27 cellular contexts compared by ENCODE assay signal in genomic region chr16:22213236-22213635, GRCh38. TPM values are rescaled to one million over a fixed set of nuclear protein-coding genes. Genes with fewer than 3 reads are reported as not detected.
"Had no signal": no experiment of that assay in that cellular context is flagged by ENCODE, and none has a peak within 500 bp of the region (broad histone marks: within the 10 kb centered on the region; RNA-seq: fewer than 3 reads in every experiment).

No MANE protein-coding gene starts in this region.

- DNase-seq: activated CD4-positive, alpha-beta T cell treated with anti-CD3 and anti-CD28 coated beads, Interleukin-2, amount 10 ng/mL, durations not matched to agents 7 days and 5 days; activated CD4-positive, CD25-positive, alpha-beta regulatory T cell treated with anti-CD3 and anti-CD28 coated beads, Interleukin-2, amount 50 U/mL, for 72 hours; activated naive CD4-positive, alpha-beta T cell; activated naive CD8-positive, alpha-beta T cell treated with anti-CD3 and anti-CD28 coated beads, Interleukin-2, amount 10 ng/mL, durations not matched to agents 7 days and 5 days; activated T-cell treated with anti-CD3 and anti-CD28 coated beads, Interleukin-2, amount 50 U/mL, for 24 hours; amniotic stem cell; cerebellar nuclear complex; islet precursor cell; left cardiac atrium; nephron progenitor cell; nucleus accumbens; stimulated activated CD4-positive, alpha-beta T cell treated with anti-CD3 and anti-CD28 coated beads, Interleukin-2, amount 100 ng/mL, for 48 hours; stimulated activated CD8-positive, alpha-beta memory T cell treated with anti-CD3 and anti-CD28 coated beads, Interleukin-4, amount 100 ng/mL, for 48 hours; stimulated activated naive CD4-positive, alpha-beta T cell; upper lobe of right lung had no signal

- H3K79me2 ChIP-seq: parathyroid adenoma had no signal

- H3K27ac Mint-ChIP-seq: activated naive CD8-positive, alpha-beta T cell treated with anti-CD3 and anti-CD28 coated beads, Interleukin-2, amount 10 ng/mL, durations not matched to agents 7 days and 5 days; activated T-cell treated with anti-CD3 and anti-CD28 coated beads, Interleukin-2, amount 50 U/mL, for 24 hours; memory B cell had no signal

- H3K4me3 Mint-ChIP-seq: activated CD4-positive, alpha-beta T cell treated with anti-CD3 and anti-CD28 coated beads, Interleukin-2, amount 10 ng/mL, durations not matched to agents 7 days and 5 days; activated naive CD8-positive, alpha-beta T cell treated with anti-CD3 and anti-CD28 coated beads, Interleukin-2, amount 10 ng/mL, durations not matched to agents 7 days and 5 days; activated T-cell treated with anti-CD3 and anti-CD28 coated beads, Interleukin-2, amount 50 U/mL, for 24 hours; memory B cell; nephron progenitor cell had no signal

- H2AFZ ChIP-seq: parathyroid adenoma had no signal

- H3K4me3 ChIP-seq: breast epithelium, coronary artery, esophagus muscularis mucosa, heart left ventricle, thoracic aorta, upper lobe of right lung had no signal

- H3K27ac ChIP-seq: breast epithelium, esophagus muscularis mucosa, parathyroid adenoma, upper lobe of right lung had no signal

- H3K27me3 ChIP-seq: breast epithelium, esophagus muscularis mucosa, heart left ventricle, upper lobe of right lung had no signal

- H3K4me1 ChIP-seq: parathyroid adenoma had no signal

- H3K36me3 ChIP-seq: breast epithelium, thoracic aorta had no signal

- H3K9me3 Mint-ChIP-seq: activated CD4-positive, alpha-beta T cell treated with anti-CD3 and anti-CD28 coated beads, Interleukin-2, amount 10 ng/mL, durations not matched to agents 7 days and 5 days; activated naive CD8-positive, alpha-beta T cell treated with anti-CD3 and anti-CD28 coated beads, Interleukin-2, amount 10 ng/mL, durations not matched to agents 7 days and 5 days; activated T-cell treated with anti-CD3 and anti-CD28 coated beads, Interleukin-2, amount 50 U/mL, for 24 hours; activated T-helper 2 cell treated with anti-CD3 and anti-CD28 coated beads, Interferon-gamma antibody, Interleukin-2, Interleukin-4, amounts not matched to agents 10 μg/mL and 5 μg/mL and 100 μg/mL, durations not matched to agents 14 hours and 24 hours and 36 hours; memory B cell had no signal

- H3K27me3 Mint-ChIP-seq: activated CD4-positive, alpha-beta T cell treated with anti-CD3 and anti-CD28 coated beads, Interleukin-2, amount 10 ng/mL, durations not matched to agents 7 days and 5 days; activated T-cell treated with anti-CD3 and anti-CD28 coated beads, Interleukin-2, amount 50 U/mL, for 24 hours; memory B cell had no signal

- H3K9ac ChIP-seq: parathyroid adenoma had no signal

- H3K9me3 ChIP-seq: breast epithelium, esophagus muscularis mucosa, thoracic aorta, upper lobe of right lung had no signal

RNA-seq across cellular contexts. Expression of gene SDR42E2, which starts 50.9 kb away (rescaled TPM):
- total RNA-seq: esophagus muscularis mucosa; heart left ventricle; left cardiac atrium; lower leg skin; myocyte; renal cortical epithelial cell; T-helper 2 cell treated with Interferon-gamma antibody and Interleukin-4, amounts not matched to agents 100 ng/mL and 5 ng/mL, for 36 hours; thoracic aorta had no signal
